26 cellular contexts compared by ENCODE assay signal in genomic region chr9:20614602-20615216, GRCh38.
"Had no signal": no experiment of that assay in that cellular context is flagged by ENCODE, and none has a peak within 500 bp of the region (broad histone marks: within the 10 kb centered on the region; RNA-seq: fewer than 3 reads in every experiment).

No MANE protein-coding gene starts in this region.

- H3K4me2 ChIP-seq: hepatocyte, SK-N-SH had no signal

- H3K9ac ChIP-seq: SK-N-SH had no signal

- H3K9me3 ChIP-seq: colonic mucosa, left ventricle myocardium inferior, neutrophil, ovary, prostate gland, SK-N-SH, tibial artery had no signal

- H3K4me3 Mint-ChIP-seq: activated naive CD8-positive, alpha-beta T cell treated with anti-CD3 and anti-CD28 coated beads for 36 hours; effector memory CD8-positive, alpha-beta T cell; mesothelial cell of epicardium; natural killer cell treated with Interleukin-12 subunit alpha and Interleukin-12 subunit beta and Interleukin-15 and Interleukin-18, amount 100 ng/mL, for 72 hours; T-cell; T-helper 2 cell treated with Interferon-gamma antibody and Interleukin-4, amounts not matched to agents 5 μg/mL and 100 μg/mL, for 36 hours had no signal

- H3K36me3 ChIP-seq: colonic mucosa, left ventricle myocardium inferior, neutrophil, ovary, prostate gland, tibial artery had no signal

- DNase-seq: activated CD4-positive, alpha-beta T cell treated with anti-CD3 and anti-CD28 coated beads, Interleukin-2, amount 50 U/mL, for 1 hour; activated effector memory CD4-positive, alpha-beta T cell treated with Interleukin-2 at 50 U/mL for 16 hours; activated naive CD8-positive, alpha-beta T cell treated with anti-CD3 and anti-CD28 coated beads for 36 hours; amniotic stem cell; colonic mucosa; dorsolateral prefrontal cortex; effector memory CD8-positive, alpha-beta T cell; foreskin melanocyte; glutamatergic neuron; left ventricle myocardium inferior; ovary; SK-N-SH; stimulated activated CD4-positive, alpha-beta T cell treated with anti-CD3 and anti-CD28 coated beads, Interleukin-4, amount 100 ng/mL, for 24 hours; stimulated activated naive CD4-positive, alpha-beta T cell treated with Interleukin-2 at 50 U/mL for 16 hours; T-cell; tibial artery had no signal

- H3K36me3 Mint-ChIP-seq: mesothelial cell of epicardium; natural killer cell treated with Interleukin-12 subunit alpha and Interleukin-12 subunit beta and Interleukin-15 and Interleukin-18, amount 100 ng/mL, for 72 hours had no signal

- H3K4me3 ChIP-seq: colonic mucosa, dorsolateral prefrontal cortex, hepatocyte, left ventricle myocardium inferior, ovary, prostate gland, tibial artery had no signal

- H3K27me3 Mint-ChIP-seq: activated naive CD8-positive, alpha-beta T cell treated with anti-CD3 and anti-CD28 coated beads for 36 hours; effector memory CD8-positive, alpha-beta T cell; T-cell had no signal

- H3K27ac ChIP-seq: colonic mucosa, hepatocyte, left ventricle myocardium inferior, neutrophil, ovary, prostate gland, tibial artery, VCaP had no signal

- H3K27ac Mint-ChIP-seq: activated naive CD8-positive, alpha-beta T cell treated with anti-CD3 and anti-CD28 coated beads for 36 hours; effector memory CD8-positive, alpha-beta T cell; mesothelial cell of epicardium; natural killer cell treated with Interleukin-12 subunit alpha and Interleukin-12 subunit beta and Interleukin-15 and Interleukin-18, amount 100 ng/mL, for 72 hours; T-helper 2 cell treated with Interferon-gamma antibody and Interleukin-4, amounts not matched to agents 5 μg/mL and 100 μg/mL, for 36 hours had no signal

- FAIRE-seq: bronchial epithelial cell, endothelial cell of umbilical vein had no signal

- H3K9me3 Mint-ChIP-seq: activated naive CD8-positive, alpha-beta T cell treated with anti-CD3 and anti-CD28 coated beads for 36 hours; effector memory CD8-positive, alpha-beta T cell; mesothelial cell of epicardium; natural killer cell treated with Interleukin-12 subunit alpha and Interleukin-12 subunit beta and Interleukin-15 and Interleukin-18, amount 100 ng/mL, for 72 hours; T-cell; T-helper 2 cell treated with Interferon-gamma antibody and Interleukin-4, amounts not matched to agents 5 μg/mL and 100 μg/mL, for 36 hours had no signal

- H3K27me3 ChIP-seq: colonic mucosa, dorsolateral prefrontal cortex, hepatocyte, ovary, tibial artery had no signal

- H2AFZ ChIP-seq: hepatocyte had no signal

- ATAC-seq: effector memory CD8-positive, alpha-beta T cell; esophagus mucosa; natural killer cell treated with Interleukin-12 subunit alpha and Interleukin-12 subunit beta and Interleukin-15 and Interleukin-18, amount 100 ng/mL, for 72 hours; T-cell had no signal
